14 cellular contexts compared by ENCODE assay signal in the genomic region with DNA sequence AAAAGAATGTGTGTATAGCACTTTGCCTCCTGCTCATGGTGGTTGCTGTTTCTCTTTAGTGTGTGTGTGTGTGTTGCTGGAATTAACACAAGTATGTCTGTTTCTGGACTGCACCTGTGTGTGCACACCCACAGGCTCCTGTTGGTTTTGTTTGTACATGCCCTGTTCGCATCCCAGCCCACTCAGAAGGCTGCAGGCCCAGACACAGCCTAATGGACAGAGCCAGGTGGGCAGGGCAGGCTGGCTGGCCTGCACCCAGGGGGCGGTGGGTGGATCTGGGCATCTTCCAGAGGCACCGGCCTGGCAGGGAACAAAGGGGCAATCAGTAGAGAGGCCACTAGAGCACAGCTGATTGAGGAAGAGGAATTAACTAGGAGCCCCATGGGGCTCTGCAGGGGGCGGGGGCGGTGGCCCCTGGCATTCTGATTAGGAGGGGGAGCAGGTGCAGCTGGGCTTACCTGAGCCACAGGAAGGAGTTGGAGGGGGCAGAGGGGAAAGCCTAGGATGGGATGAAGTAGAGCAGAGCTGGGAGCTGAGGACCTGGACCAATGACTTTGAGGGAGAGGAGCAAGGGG. TPM values are rescaled to one million over a fixed set of nuclear protein-coding genes. Genes with fewer than 3 reads are reported as not detected.
DNase-seq lines count a peak whose midpoint lies in the region; ATAC-seq, FAIRE-seq and TF ChIP-seq lines count a peak whose summit lies in the region.
"Had no signal": no experiment of that assay in that cellular context is flagged by ENCODE, and none has a peak within 500 bp of the region (broad histone marks: within the 10 kb centered on the region; RNA-seq: fewer than 3 reads in every experiment).

No MANE protein-coding gene starts in this region.

- dilution Hi-C loops in mammary epithelial cell (cut with HindIII; ENCODE audit: low sequenced_read_pairs): no loop called here

- no peak overlapping the region for H3K27ac ChIP-seq in mammary epithelial cell (ENCODE audit: insufficient read depth, low read depth, low read length)
- H3K27ac ChIP-seq: 22Rv1, lower lobe of right lung had no signal

- no peak overlapping the region for H3K9ac ChIP-seq in mammary epithelial cell (ENCODE audit: insufficient read depth, low read length)

- in situ Hi-C loops in mammary epithelial cell (cut with MboI; ENCODE audit: low sequenced_read_pairs in 2 of 2): loop anchor here in 1 of 2 donors (25.0 kb wide), 1 partner anchor 197 kb away; no protein-coding TSS in a partner anchor

- H3K4me2 ChIP-seq in mammary epithelial cell (ENCODE audit: insufficient read depth, low read depth, low read length): peak overlapping the region; percentile 65

- peaks cover 3% of the 10 kb centered on the region for H3K27me3 ChIP-seq in mammary epithelial cell (ENCODE audit: insufficient read depth, low read length)
- H3K27me3 ChIP-seq in BE2C: no peaks in the 10 kb centered on the region

- 0% methylated on average over 3 of the region's 5 CpGs for WGBS in mammary epithelial cell (ENCODE audit: low coverage, missing lambda C conversion rate)

- CTCF ChIA-PET in mammary epithelial cell (lab: Charles Lee; ENCODE audit: low non-redundant PET): no interaction called here

- DNase-seq in DMS 273 (lab: John Stamatoyannopoulos, UW; ENCODE audit: unreplicated experiment) (peak; percentile 71), DMS 273 treated with DMSO at 0.1 percent for 48 hours (lab: John Stamatoyannopoulos, UW) (no peak), NCI-H510A treated with DMSO at 0.1 percent for 48 hours (lab: John Stamatoyannopoulos, UW) (peak; percentile 88), mammary epithelial cell (peak; percentile 80), urothelium cell line (ENCODE audit: low spot score) (no peak), BE2C (no peak), islet precursor cell (no peak)
- DNase-seq: activated T-cell treated with anti-CD3 and anti-CD28 coated beads, Interleukin-2, amount 50 U/mL, for 48 hours; KBM-7; lower lobe of right lung had no signal

- H4K20me1 ChIP-seq in mammary epithelial cell (ENCODE audit: insufficient read depth, low read length): no peaks in the 10 kb centered on the region

- no peaks in the 10 kb centered on the region for H3K79me2 ChIP-seq in mammary epithelial cell (ENCODE audit: insufficient read depth, low read length)

- no peak for ATAC-seq in GM19397 (IDR thresholded peaks at IDR 0.05; ENCODE audit: unreplicated experiment)
- ATAC-seq: lower lobe of right lung, Right ventricle myocardium inferior, sciatic nerve had no signal

- no peaks in the 10 kb centered on the region for H3K36me3 ChIP-seq in mammary epithelial cell (ENCODE audit: insufficient read depth, low read length)
- H3K36me3 ChIP-seq in BE2C: no peaks in the 10 kb centered on the region
- H3K36me3 ChIP-seq: lower lobe of right lung had no signal

- no TSS peak for BruUV-seq in mammary epithelial cell (replicated peaks; lab: Mats Ljungman, UMichigan)

- peaks cover 23% of the 10 kb centered on the region for H3K4me1 ChIP-seq in mammary epithelial cell (ENCODE audit: insufficient read depth, low read length)
- H3K4me1 ChIP-seq in BE2C: peaks cover 30% of the 10 kb centered on the region
- H3K4me1 ChIP-seq: lower lobe of right lung had no signal

- H3K9me3 ChIP-seq in mammary epithelial cell (replicated peaks; ENCODE audit: insufficient read depth, low read length) (no peaks in the 10 kb centered on the region), BE2C (no peaks in the 10 kb centered on the region)
- H3K9me3 ChIP-seq: lower lobe of right lung had no signal

- no peak overlapping the region for H3K4me3 ChIP-seq in mammary epithelial cell (replicated peaks in 1 of 3; ENCODE audit: insufficient read depth in 1 of 3, low read depth in 2 of 3, low read length in 3 of 3)
- H3K4me3 ChIP-seq in BE2C (ENCODE audit: low read depth, low read length): no peak overlapping the region
- H3K4me3 ChIP-seq: lower lobe of right lung had no signal

- peak overlapping the region; percentile 52 for H2AFZ ChIP-seq in mammary epithelial cell (ENCODE audit: low read depth, low read length)

- intact Hi-C loops in mammary epithelial cell (cut with micrococcal nuclease): loop anchor here (10.0 kb wide), 1 partner anchor 545 kb away; the partner anchor contains the start of gene TP53RK

- TF ChIP-seq CTCF in mammary epithelial cell (conservative IDR thresholded peaks at IDR 0.05 in 1 of 2, IDR thresholded peaks at IDR 0.05 in 1 of 2; ENCODE audit: extremely low read depth in 1 of 2, insufficient read depth in 1 of 2, low read depth in 1 of 2, low read length in 2 of 2) (no peak), BE2C (IDR thresholded peaks at IDR 0.05; ENCODE audit: low read depth, low read length) (no peak)

- peak; percentile 69 for FAIRE-seq in urothelium cell line (lab: Jason Lieb, UNC)

RNA-seq across cellular contexts. Expression of gene CD40, which starts 21.9 kb away (rescaled TPM):
- 1 to 10 TPM in 1 of 2 donors, not detected in 1; 3.2 TPM for total RNA-seq in mammary epithelial cell
- 14.9 TPM for polyA plus RNA-seq in mammary epithelial cell
- 0.31 TPM for polyA minus RNA-seq in mammary epithelial cell
- 0.39 TPM for polyA plus RNA-seq in BE2C (2012; ENCODE audit: insufficient read depth, insufficient read length, low read depth)

RNA-seq across cellular contexts. Expression of gene NCOA5, which starts 50.2 kb away (rescaled TPM):
- 10 to 100 TPM; 11.2 to 17.8 TPM for total RNA-seq in mammary epithelial cell
- 17.4 TPM for polyA plus RNA-seq in mammary epithelial cell
- polyA minus RNA-seq in mammary epithelial cell: 20.1 TPM
- 37.4 TPM for polyA plus RNA-seq in BE2C (2012; ENCODE audit: insufficient read depth, insufficient read length, low read depth)

Comparison
In these comparisons a context has a peak if more than half of its experiments do, and no peak if none do; other contexts are left out.
1. DNase-seq: peak in DMS 273 (single experiment), NCI-H510A treated with DMSO at 0.1 percent for 48 hours (single experiment) and mammary epithelial cell (single experiment); none in DMS 273 treated with DMSO at 0.1 percent for 48 hours (single experiment), urothelium cell line (single experiment), BE2C (single experiment) and islet precursor cell (single experiment).